28 cellular contexts compared by ENCODE assay signal in genomic region chr10:86357676-86358075, GRCh38. TPM values are rescaled to one million over a fixed set of nuclear protein-coding genes. Genes with fewer than 3 reads are reported as not detected.
"Had no signal": no experiment of that assay in that cellular context is flagged by ENCODE, and none has a peak within 500 bp of the region (broad histone marks: within the 10 kb centered on the region; RNA-seq: fewer than 3 reads in every experiment).

No MANE protein-coding gene starts in this region.

- FAIRE-seq: astrocyte, endometrium, TTC549 had no signal

- H3K27ac ChIP-seq: adrenal gland, left ventricle myocardium inferior, neutrophil, ovary, psoas muscle, right atrium auricular region, skin epidermis, thoracic aorta, upper lobe of left lung, WERI-Rb-1 had no signal

- ATAC-seq: activated CD8-positive, alpha-beta memory T cell treated with anti-CD3 and anti-CD28 coated beads, Interleukin-2, amount 10 ng/mL, durations not matched to agents 7 days and 5 days; activated CD8-positive, alpha-beta T cell treated with anti-CD3 and anti-CD28 coated beads for 36 hours; naive thymus-derived CD8-positive, alpha-beta T cell; psoas muscle; stimulated activated naive B cell treated with anti-CD40 and anti-IgM and Interleukin-4, amounts not matched to agents 10 μg/mL and 1 μg/mL and 100 μg/mL, for 72 hours had no signal

- H3K9me3 ChIP-seq: adrenal gland, left ventricle myocardium inferior, neutrophil, ovary, psoas muscle, right atrium auricular region, thoracic aorta, upper lobe of left lung had no signal

- H3K36me3 ChIP-seq: adrenal gland, left ventricle myocardium inferior, neutrophil, ovary, right atrium auricular region, thoracic aorta, upper lobe of left lung, WERI-Rb-1 had no signal

- H3K4me1 ChIP-seq: psoas muscle had no signal

- DNase-seq: activated CD4-positive, alpha-beta T cell treated with anti-CD3 and anti-CD28 coated beads, Interleukin-2, amount 10 ng/mL, durations not matched to agents 7 days and 5 days; activated CD4-positive, CD25-positive, alpha-beta regulatory T cell treated with anti-CD3 and anti-CD28 coated beads, Interleukin-2, amount 50 U/mL, for 72 hours; activated CD8-positive, alpha-beta memory T cell treated with anti-CD3 and anti-CD28 coated beads, Interleukin-2, amount 10 ng/mL, durations not matched to agents 7 days and 5 days; activated CD8-positive, alpha-beta T cell treated with anti-CD3 and anti-CD28 coated beads for 36 hours; activated T-cell treated with anti-CD3 and anti-CD28 coated beads for 4 hours; adrenal gland; cortex of kidney; effector CD4-positive, alpha-beta T cell; foreskin fibroblast; left ventricle myocardium inferior; mammary epithelial cell; stimulated activated CD4-positive, alpha-beta T cell treated with anti-CD3 and anti-CD28 coated beads, Interleukin-15, amount 100 ng/mL, for 24 hours; stimulated activated CD4-positive, alpha-beta T cell treated with anti-CD3 and anti-CD28 coated beads, Interleukin-2, amount 100 ng/mL, for 48 hours; stimulated activated CD8-positive, alpha-beta memory T cell treated with anti-CD3 and anti-CD28 coated beads, Interleukin-4, amount 100 ng/mL, for 48 hours; stimulated activated naive B cell treated with anti-CD40 and anti-IgM and Interleukin-4, amounts not matched to agents 10 μg/mL and 1 μg/mL and 100 μg/mL, for 72 hours; T-helper 1 cell; upper lobe of left lung; WERI-Rb-1 had no signal

- H3K4me3 ChIP-seq: adrenal gland, left ventricle myocardium inferior, ovary, psoas muscle, right atrium auricular region, skin epidermis, thoracic aorta, upper lobe of left lung had no signal

- H3K27me3 ChIP-seq: adrenal gland, ovary, right atrium auricular region, upper lobe of left lung had no signal

RNA-seq across cellular contexts. Expression of gene GRID1, which starts 8.9 kb away (rescaled TPM):
- total RNA-seq: activated CD4-positive, alpha-beta T cell treated with anti-CD3 and anti-CD28 coated beads, Interleukin-2, amount 10 ng/mL, durations not matched to agents 7 days and 5 days; activated CD8-positive, alpha-beta memory T cell treated with anti-CD3 and anti-CD28 coated beads, Interleukin-2, amount 10 ng/mL, durations not matched to agents 7 days and 5 days; activated CD8-positive, alpha-beta T cell treated with anti-CD3 and anti-CD28 coated beads for 36 hours; naive thymus-derived CD8-positive, alpha-beta T cell had no signal
- polyA plus RNA-seq: naive thymus-derived CD8-positive, alpha-beta T cell had no signal
